In genomic region chr21:38258803-38259485, GRCh38 we compare ENCODE assay signal across 2 cellular contexts.
TF ChIP-seq lines count a peak whose summit lies in the region.

No MANE protein-coding gene starts in this region.

TF ChIP-seq in IMR-90, 13 proteins besides CTCF, POLR2A, EP300 and RAD21:
- peak; percentile 59 for TF ChIP-seq BHLHE40 (IDR thresholded peaks at IDR 0.05; ENCODE audit: low read depth, low read length)
- no peak for TF ChIP-seq CHD1 (IDR thresholded peaks at IDR 0.05; ENCODE audit: low read depth, low read length)
- TF ChIP-seq RCOR1 (IDR thresholded peaks at IDR 0.05; ENCODE audit: insufficient replicate concordance, low read length) = no peak
- peak; percentile 54 for TF ChIP-seq MAFK (IDR thresholded peaks at IDR 0.05; ENCODE audit: low read depth, low read length)
- no peak for TF ChIP-seq MAZ (IDR thresholded peaks at IDR 0.05; ENCODE audit: borderline replicate concordance, low read depth, low read length)
- no peak for TF ChIP-seq SMC3 (IDR thresholded peaks at IDR 0.05; ENCODE audit: low read depth, low read length)
- TF ChIP-seq ELK1 (IDR thresholded peaks at IDR 0.05; ENCODE audit: borderline replicate concordance, low read depth, low read length) = no peak
- no peak for TF ChIP-seq MXI1 (IDR thresholded peaks at IDR 0.05; ENCODE audit: borderline replicate concordance, low read depth, low read length)
- no peak for TF ChIP-seq USF2 (IDR thresholded peaks at IDR 0.05; ENCODE audit: low read depth, low read length)
- peak; percentile 86 for TF ChIP-seq CEBPB (IDR thresholded peaks at IDR 0.05; ENCODE audit: low read depth, low read length)
- TF ChIP-seq NFE2L2 (IDR thresholded peaks at IDR 0.05; ENCODE audit: low read depth, low read length) = peak; percentile 79
- TF ChIP-seq RFX5 (IDR thresholded peaks at IDR 0.05; ENCODE audit: low read depth, low read length) = no peak
- peak; percentile 76 for TF ChIP-seq FOS (IDR thresholded peaks at IDR 0.05; ENCODE audit: low read depth, low read length)

TF ChIP-seq in H1, 55 proteins besides CTCF, POLR2A, EP300 and RAD21:
- TF ChIP-seq E2F6 (IDR thresholded peaks at IDR 0.05) (peak; percentile 33; the same call in 1 of the 2 replicates), CTBP2 (IDR thresholded peaks at IDR 0.05; ENCODE audit: borderline replicate concordance, insufficient read depth, insufficient read length, low read length) (no peak)
